In genomic region chr17:39213852-39214251, GRCh38 we compare ENCODE assay signal across 2 cellular contexts.
TF ChIP-seq lines count a peak whose summit lies in the region.

No MANE protein-coding gene starts in this region.

TF ChIP-seq in H1, 55 proteins besides CTCF, POLR2A, EP300 and RAD21:
- no peak for TF ChIP-seq ASH2L (IDR thresholded peaks at IDR 0.05; ENCODE audit: low read length)
- TF ChIP-seq NANOG (IDR thresholded peaks at IDR 0.05; ENCODE audit: insufficient read depth, low read depth, low read length, poor library complexity, severe bottlenecking), result no peak
- TF ChIP-seq CBX8 (IDR thresholded peaks at IDR 0.05; ENCODE audit: borderline replicate concordance, low read depth, low read length), result no peak
- TF ChIP-seq RNF2 (IDR thresholded peaks at IDR 0.05; ENCODE audit: borderline replicate concordance, low read depth, low read length, missing control alignments, poor library complexity, severe bottlenecking), result no peak
- TF ChIP-seq SP2 (IDR thresholded peaks at IDR 0.05; ENCODE audit: low read length), result no peak
- no peak for TF ChIP-seq HDAC6 (IDR thresholded peaks at IDR 0.05; ENCODE audit: low read depth, low read length)
- no peak for TF ChIP-seq JUN (IDR thresholded peaks at IDR 0.05; ENCODE audit: low read depth, low read length)
- TF ChIP-seq BRCA1 (IDR thresholded peaks at IDR 0.05; ENCODE audit: low read depth, low read length), result no peak
- no peak for TF ChIP-seq CHD1 (IDR thresholded peaks at IDR 0.05; ENCODE audit: low read depth, low read length)
- TF ChIP-seq USF2 (IDR thresholded peaks at IDR 0.05; ENCODE audit: low read length), result no peak
- no peak for TF ChIP-seq SAP30 (IDR thresholded peaks at IDR 0.05; ENCODE audit: insufficient read depth, insufficient replicate concordance, low read length)
- no peak for TF ChIP-seq RXRA (IDR thresholded peaks at IDR 0.05; ENCODE audit: insufficient read depth, low read depth, low read length)

TF ChIP-seq in HEK293T, 16 proteins besides CTCF, POLR2A, EP300 and RAD21:
- TF ChIP-seq SUZ12 (IDR thresholded peaks at IDR 0.05), result no peak
- no peak for TF ChIP-seq HDGF (IDR thresholded peaks at IDR 0.05; ENCODE audit: borderline replicate concordance)
- no peak for TF ChIP-seq SP1 (IDR thresholded peaks at IDR 0.05)
- no peak for TF ChIP-seq PKNOX1 (IDR thresholded peaks at IDR 0.05)
- TF ChIP-seq CTBP1 (IDR thresholded peaks at IDR 0.05; ENCODE audit: borderline replicate concordance), result no peak
- no peak for TF ChIP-seq FOXM1 (IDR thresholded peaks at IDR 0.05; ENCODE audit: borderline replicate concordance)
- TF ChIP-seq NFRKB (IDR thresholded peaks at IDR 0.05), result no peak
- TF ChIP-seq LEF1 (IDR thresholded peaks at IDR 0.05; ENCODE audit: borderline replicate concordance), result no peak
- TF ChIP-seq ARNT (IDR thresholded peaks at IDR 0.05), result no peak
- TF ChIP-seq BHLHE40 (IDR thresholded peaks at IDR 0.05; ENCODE audit: borderline replicate concordance), result no peak
- TF ChIP-seq L3MBTL2 (conservative IDR thresholded peaks at IDR 0.05), result no peak
- TF ChIP-seq FOXK2 (IDR thresholded peaks at IDR 0.05), result no peak
- no peak for TF ChIP-seq ELF4 (IDR thresholded peaks at IDR 0.05)
- TF ChIP-seq FOXA1 (IDR thresholded peaks at IDR 0.05), result no peak
- no peak for TF ChIP-seq ZNF384 (IDR thresholded peaks at IDR 0.05)
- TF ChIP-seq TARDBP (IDR thresholded peaks at IDR 0.05), result no peak
